In the genomic region with DNA sequence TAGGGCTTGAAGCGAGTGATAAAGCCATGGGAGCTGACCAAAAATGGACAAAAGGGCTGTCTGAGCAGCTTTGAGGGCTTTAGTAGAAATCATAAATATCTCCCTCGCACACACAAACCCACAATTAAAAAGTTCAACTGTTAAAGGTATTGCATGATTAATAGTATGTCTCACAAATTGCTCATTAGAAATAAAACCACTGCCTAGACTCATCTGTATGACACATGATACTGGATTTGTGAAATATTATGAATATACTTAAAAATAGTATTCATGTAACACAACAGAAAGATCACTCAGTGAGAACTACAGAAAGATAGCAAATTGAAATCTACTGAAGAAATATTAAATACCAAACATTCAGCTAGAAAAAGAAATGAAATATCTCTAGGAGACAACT, we compare ENCODE assay signal across 15 cellular contexts.
"Had no signal": no experiment of that assay in that cellular context is flagged by ENCODE, and none has a peak within 500 bp of the region (broad histone marks: within the 10 kb centered on the region; RNA-seq: fewer than 3 reads in every experiment).

No MANE protein-coding gene starts in this region.

- H3K36me3 ChIP-seq: ascending aorta, cardiac muscle cell, left ventricle myocardium inferior had no signal

- ATAC-seq: psoas muscle, sciatic nerve had no signal

- H3K27ac ChIP-seq: ascending aorta, cardiac muscle cell, left ventricle myocardium inferior, psoas muscle had no signal

- H3K27me3 ChIP-seq: ascending aorta, cardiac muscle cell had no signal

- H3K9me3 ChIP-seq: ascending aorta, left ventricle myocardium inferior, psoas muscle had no signal

- H3K4me1 ChIP-seq: ascending aorta, left ventricle myocardium inferior, psoas muscle had no signal

- H3K4me3 ChIP-seq: ascending aorta, cardiac muscle cell, left ventricle myocardium inferior, psoas muscle had no signal

- DNase-seq: activated CD4-positive, alpha-beta T cell treated with anti-CD3 and anti-CD28 coated beads, Interleukin-2, amount 50 U/mL, for 4 hours; activated CD4-positive, CD25-positive, alpha-beta regulatory T cell; activated gamma-delta T cell; activated naive CD8-positive, alpha-beta T cell treated with anti-CD3 and anti-CD28 coated beads, Interleukin-2, amount 10 ng/mL, durations not matched to agents 7 days and 5 days; activated T-cell treated with anti-CD3 and anti-CD28 coated beads, Interleukin-2, amount 50 U/mL, for 1 hour; kidney; left ventricle myocardium inferior; mesendoderm; nephron progenitor cell; psoas muscle; stimulated activated CD4-positive, alpha-beta T cell treated with anti-CD3 and anti-CD28 coated beads, Interleukin-2, amount 100 ng/mL, for 48 hours; stimulated activated naive CD4-positive, alpha-beta T cell treated with Interleukin-2 at 50 U/mL for 16 hours had no signal
